Comparison of ENCODE assay signal across 9 cellular contexts in genomic region chr12:50923361-50924130, GRCh38. TPM values are rescaled to one million over a fixed set of nuclear protein-coding genes. Genes with fewer than 3 reads are reported as not detected.
DNase-seq lines count a peak whose midpoint lies in the region; ATAC-seq and TF ChIP-seq lines count a peak whose summit lies in the region.
"Had no signal": no experiment of that assay in that cellular context is flagged by ENCODE, and none has a peak within 500 bp of the region (broad histone marks: within the 10 kb centered on the region; RNA-seq: fewer than 3 reads in every experiment).

No MANE protein-coding gene starts in this region.

- H3K27me3 Mint-ChIP-seq in activated CD4-positive, alpha-beta T cell treated with anti-CD3 and anti-CD28 coated beads for 36 hours: peaks cover 2% of the 10 kb centered on the region

- H3K4me3 ChIP-seq in lung: no peak overlapping the region
- H3K4me3 ChIP-seq in tibial artery: peak overlapping the region; percentile 63 to 76

- peak overlapping the region; percentile 41 for H3K4me3 Mint-ChIP-seq in activated CD4-positive, alpha-beta T cell treated with anti-CD3 and anti-CD28 coated beads for 36 hours

- no peak for DNase-seq in activated CD4-positive, alpha-beta T cell treated with anti-CD3 and anti-CD28 coated beads for 36 hours
- DNase-seq in activated CD4-positive, alpha-beta T cell treated with anti-CD3 and anti-CD28 coated beads, Interleukin-2, amount 50 U/mL, for 4 hours: no peak
- DNase-seq in lung (ENCODE audit: low spot score) (no peak), tibial artery (peak in 1 of 2 donors; percentile 25), NCI-H2171 treated with DMSO at 0.1 percent for 48 hours (lab: John Stamatoyannopoulos, UW) (no peak), NCI-H1105 (lab: John Stamatoyannopoulos, UW) (no peak)
- DNase-seq: stimulated activated naive CD4-positive, alpha-beta T cell treated with Interleukin-2 at 50 U/mL for 16 hours had no signal

- H3K27ac ChIP-seq in angular gyrus (ENCODE audit: low read depth, low read length) (peak overlapping the region; percentile 94), lung (ENCODE audit: low read depth in 1 of 2, low read length in 1 of 2) (peak overlapping the region; percentile 82 to 94), tibial artery (peak overlapping the region; percentile 81 to 84)

- H3K9me3 ChIP-seq in lung (ENCODE audit: control insufficient read depth in 2 of 2, insufficient read depth in 1 of 2, low read length in 1 of 2) (no peaks in the 10 kb centered on the region), tibial artery (no peaks in the 10 kb centered on the region)

- POLR2A ChIA-PET in activated CD4-positive, alpha-beta T cell treated with anti-CD3 and anti-CD28 coated beads for 36 hours (lab: Charles Lee): no interaction called here

- H3K27ac Mint-ChIP-seq in activated CD4-positive, alpha-beta T cell treated with anti-CD3 and anti-CD28 coated beads for 36 hours: peak overlapping the region; percentile 33

- H3K4me1 Mint-ChIP-seq in activated CD4-positive, alpha-beta T cell treated with anti-CD3 and anti-CD28 coated beads for 36 hours: peaks cover 21% of the 10 kb centered on the region

- CTCF ChIA-PET in activated CD4-positive, alpha-beta T cell treated with anti-CD3 and anti-CD28 coated beads for 36 hours (lab: Charles Lee): no interaction called here

- H3K4me1 ChIP-seq in lung (ENCODE audit: control insufficient read depth in 2 of 2, insufficient read depth in 2 of 2, low read length in 2 of 2) (peaks cover 5 to 7% of the 10 kb centered on the region in 2 donors), tibial artery (peaks cover 0 to 36% (median 20%) of the 10 kb centered on the region in 4 donors)

- intact Hi-C loops in activated CD4-positive, alpha-beta T cell treated with anti-CD3 and anti-CD28 coated beads for 36 hours (cut with DNase I, micrococcal nuclease): loop anchor here in 1 of 2 experiments (2.0 kb wide), 1 partner anchor 59 kb away; no protein-coding TSS in a partner anchor
- intact Hi-C loops in tibial artery (cut with DNase I; ENCODE audit: low total_unique reads): loop anchor here (5.0 kb wide), 1 partner anchor 161 kb away; the partner anchor contains the start of gene ATF1

- no peaks in the 10 kb centered on the region for H3K9me3 Mint-ChIP-seq in activated CD4-positive, alpha-beta T cell treated with anti-CD3 and anti-CD28 coated beads for 36 hours (ENCODE audit: low read depth)

- no peak for ATAC-seq in activated CD4-positive, alpha-beta T cell treated with anti-CD3 and anti-CD28 coated beads for 36 hours
- ATAC-seq in lung (ENCODE audit: insufficient read depth, low FRiP score): no peak
- no peak for ATAC-seq in GM19463 (IDR thresholded peaks at IDR 0.05; ENCODE audit: unreplicated experiment)

- H3K36me3 ChIP-seq in lung (ENCODE audit: control insufficient read depth in 2 of 2, insufficient read depth in 2 of 2, low read length in 2 of 2): no peaks in the 10 kb centered on the region
- H3K36me3 ChIP-seq in tibial artery: no peaks in the 10 kb centered on the region

- WGBS in lung, 2 donors: 21 to 26% methylated on average over 8 of the region's 8 CpGs

- no peak for TF ChIP-seq CTCF in lung (IDR thresholded peaks at IDR 0.05; ENCODE audit: control extremely low read depth, extremely low read depth)
- TF ChIP-seq CTCF in tibial artery (IDR thresholded peaks at IDR 0.05): no peak

- H3K36me3 Mint-ChIP-seq in activated CD4-positive, alpha-beta T cell treated with anti-CD3 and anti-CD28 coated beads for 36 hours (ENCODE audit: low read depth): no peaks in the 10 kb centered on the region

- H3K27me3 ChIP-seq in lung (ENCODE audit: control insufficient read depth, insufficient read depth): no peaks in the 10 kb centered on the region
- no peaks in the 10 kb centered on the region for H3K27me3 ChIP-seq in tibial artery

RNA-seq across cellular contexts. Expression of gene HIGD1C, which starts 28.8 kb away (rescaled TPM):
- not detected for total RNA-seq in activated CD4-positive, alpha-beta T cell treated with anti-CD3 and anti-CD28 coated beads for 36 hours
- total RNA-seq in lung: not detected
- not detected for polyA plus RNA-seq in lung
